ENCODE assay signal across 8 cellular contexts in the genomic region with DNA sequence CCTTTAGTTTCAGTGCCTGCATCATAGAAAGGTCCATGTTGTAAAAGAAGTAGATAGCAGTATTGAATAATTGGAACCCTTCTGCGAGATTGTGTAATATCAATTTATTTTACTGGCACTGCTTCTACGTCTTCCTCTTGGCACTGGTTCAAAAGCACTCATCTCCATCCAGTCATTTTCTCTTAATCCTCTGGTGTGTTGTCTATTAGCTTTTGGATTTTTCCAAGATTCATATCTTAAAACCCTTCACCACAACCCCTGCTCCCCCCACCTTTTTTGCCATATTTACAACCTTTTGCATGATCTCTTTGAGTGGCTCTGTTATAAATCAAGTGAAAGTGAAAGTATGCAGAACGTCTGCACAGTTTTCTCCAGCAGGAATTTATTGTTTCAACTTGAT.
DNase-seq lines count a peak whose midpoint lies in the region; ATAC-seq and TF ChIP-seq lines count a peak whose summit lies in the region.

No MANE protein-coding gene starts in this region.

- peaks cover 18% of the 10 kb centered on the region for H3K4me1 Mint-ChIP-seq in stimulated activated naive CD8-positive, alpha-beta T cell treated with anti-CD3 and anti-CD28 coated beads, Interleukin-15, amount 100 ng/mL, for 72 hours

- H3F3A ChIP-seq in SK-N-SH (replicated peaks; ENCODE audit: insufficient read depth), result no peaks in the 10 kb centered on the region

- H3K36me3 ChIP-seq in HEK293 (ENCODE audit: control insufficient read depth in 2 of 2, insufficient read depth in 1 of 2, low read length in 2 of 2) (no peaks in the 10 kb centered on the region), SK-N-SH (replicated peaks in 1 of 2; ENCODE audit: control insufficient read depth in 1 of 2, insufficient read depth in 2 of 2, low read length in 1 of 2) (no peaks in the 10 kb centered on the region), prostate gland (no peaks in the 10 kb centered on the region)

- no peaks in the 10 kb centered on the region for H3K9me2 ChIP-seq in SK-N-SH

- peak; percentile 23 for ATAC-seq in stimulated activated naive CD8-positive, alpha-beta T cell treated with anti-CD3 and anti-CD28 coated beads, Interleukin-15, amount 100 ng/mL, for 72 hours
- ATAC-seq in HG02938 (IDR thresholded peaks at IDR 0.05; ENCODE audit: unreplicated experiment), result no peak

- WGBS in SK-N-SH (ENCODE audit: low lambda C conversion rate), result 11% methylated on average over 3 of the region's 3 CpGs
- WGBS in prostate gland, result 1% methylated on average over 3 of the region's 3 CpGs

- no peaks in the 10 kb centered on the region for H3K79me2 ChIP-seq in SK-N-SH (ENCODE audit: insufficient read depth)

- peak overlapping the region; percentile 32; the same call in 1 of the 2 replicates for H3K9ac ChIP-seq in SK-N-SH

- POLR2A ChIA-PET in HEK293 (lab: Yijun Ruan, JAX) (no interaction called here), SK-N-SH (lab: Yijun Ruan, JAX) (no interaction called here)

- no peaks in the 10 kb centered on the region for H3K9me3 Mint-ChIP-seq in stimulated activated naive CD8-positive, alpha-beta T cell treated with anti-CD3 and anti-CD28 coated beads, Interleukin-15, amount 100 ng/mL, for 72 hours

- no peaks in the 10 kb centered on the region for H3K27me3 Mint-ChIP-seq in stimulated activated naive CD8-positive, alpha-beta T cell treated with anti-CD3 and anti-CD28 coated beads, Interleukin-15, amount 100 ng/mL, for 72 hours

- intact Hi-C loops in prostate gland (cut with DNase I), result no loop called here

- no peak; a peak in 1 of 4 replicates for TF ChIP-seq EP300 in SK-N-SH (IDR thresholded peaks at IDR 0.05; ENCODE audit: borderline replicate concordance in 1 of 2, low read depth in 1 of 2, low read length in 1 of 2)

- TF ChIP-seq POLR2A in prostate gland (IDR thresholded peaks at IDR 0.05), result no peak

- peak overlapping the region; percentile 90 to 91 for H3K4me3 Mint-ChIP-seq in stimulated activated naive CD8-positive, alpha-beta T cell treated with anti-CD3 and anti-CD28 coated beads, Interleukin-15, amount 100 ng/mL, for 72 hours

- peak overlapping the region; percentile 6 for H3K4me3 ChIP-seq in HEK293 (ENCODE audit: low read depth, low read length)
- peak overlapping the region; percentile 47 to 58 for H3K4me3 ChIP-seq in SK-N-SH (ENCODE audit: low read depth in 2 of 2, low read length in 1 of 2)
- peak overlapping the region; percentile 37 for H3K4me3 ChIP-seq in fibroblast of villous mesenchyme (ENCODE audit: low read depth, low read length)
- peak overlapping the region in 1 of 2 donors; percentile 13 for H3K4me3 ChIP-seq in prostate gland

- H4K20me1 ChIP-seq in SK-N-SH (ENCODE audit: insufficient read depth), result no peaks in the 10 kb centered on the region

- CTCF ChIA-PET in HEK293 (lab: Yijun Ruan, JAX), result no interaction called here
- CTCF ChIA-PET in SK-N-SH (lab: Yijun Ruan, JAX), result no interaction called here

- H3K9me3 ChIP-seq in HEK293 (ENCODE audit: control insufficient read depth, insufficient read depth, low read depth, low read length), result no peaks in the 10 kb centered on the region
- H3K9me3 ChIP-seq in SK-N-SH, result no peaks in the 10 kb centered on the region
- no peaks in the 10 kb centered on the region for H3K9me3 ChIP-seq in prostate gland

- DNase-seq in AG09319 (ENCODE audit: extremely low read depth, low read depth) (peak; percentile 2), SK-N-SH (peak; percentile 2), fibroblast of villous mesenchyme (ENCODE audit: low read depth) (peak; percentile 77), NCI-H187 (lab: John Stamatoyannopoulos, UW) (no peak), prostate gland (ENCODE audit: low spot score) (no peak)
- no peak for DNase-seq in stimulated activated naive CD8-positive, alpha-beta T cell treated with anti-CD3 and anti-CD28 coated beads, Interleukin-15, amount 100 ng/mL, for 72 hours

- H3K4me2 ChIP-seq in SK-N-SH, result peak overlapping the region; percentile 70

- no peak for TF ChIP-seq RAD21 in SK-N-SH (IDR thresholded peaks at IDR 0.05; ENCODE audit: low read length)

- peak overlapping the region; percentile 8 to 94 for H3K27ac Mint-ChIP-seq in stimulated activated naive CD8-positive, alpha-beta T cell treated with anti-CD3 and anti-CD28 coated beads, Interleukin-15, amount 100 ng/mL, for 72 hours

- H3K4me1 ChIP-seq in HEK293 (ENCODE audit: control insufficient read depth, insufficient read depth, low read length), result 0 out of 2 replicates have a peak, but pooled peaks cover 5% of the 10 kb centered on the region
- peaks cover 0 to 4% of the 10 kb centered on the region in 2 experiments; a peak in 1 of 4 replicates for H3K4me1 ChIP-seq in SK-N-SH (ENCODE audit: control insufficient read depth in 1 of 2, insufficient read depth in 2 of 2, low read depth in 1 of 2, low read length in 1 of 2)
- no peaks in the 10 kb centered on the region for H3K4me1 ChIP-seq in prostate gland (replicated peaks)

- no peak for TF ChIP-seq CTCF in AG09319 (IDR thresholded peaks at IDR 0.05; ENCODE audit: low read depth, low read length)
- TF ChIP-seq CTCF in HEK293 (tag by site-specific recombination; IDR thresholded peaks at IDR 0.05), result no peak
- no peak for TF ChIP-seq CTCF in SK-N-SH (IDR thresholded peaks at IDR 0.05)
- no peak for TF ChIP-seq CTCF in fibroblast of villous mesenchyme (IDR thresholded peaks at IDR 0.05; ENCODE audit: insufficient read depth, low read depth, low read length)
- no peak for TF ChIP-seq CTCF in prostate gland (IDR thresholded peaks at IDR 0.05)

- H3K27me3 ChIP-seq in SK-N-SH (ENCODE audit: insufficient read depth) (no peaks in the 10 kb centered on the region), prostate gland (replicated peaks; ENCODE audit: insufficient read depth) (no peaks in the 10 kb centered on the region)

- peak overlapping the region; percentile 73 for H2AFZ ChIP-seq in SK-N-SH (ENCODE audit: low read depth)

- H3K27ac ChIP-seq in HEK293 (ENCODE audit: extremely low read depth, low read depth, low read length), result no peak overlapping the region
- peak overlapping the region in 1 of 2 experiments; percentile 53; a peak in 2 of 4 replicates for H3K27ac ChIP-seq in SK-N-SH (ENCODE audit: low read depth in 2 of 2, low read length in 1 of 2)
- H3K27ac ChIP-seq in prostate gland, result no peak overlapping the region

TF ChIP-seq in HEK293, 187 proteins besides CTCF, POLR2A, EP300 and RAD21 (continues in another document):
- TF ChIP-seq OSR2 (tag by site-specific recombination; IDR thresholded peaks at IDR 0.05), result peak; percentile 9; the same call in 1 of the 2 replicates
- TF ChIP-seq, protein P1, sequence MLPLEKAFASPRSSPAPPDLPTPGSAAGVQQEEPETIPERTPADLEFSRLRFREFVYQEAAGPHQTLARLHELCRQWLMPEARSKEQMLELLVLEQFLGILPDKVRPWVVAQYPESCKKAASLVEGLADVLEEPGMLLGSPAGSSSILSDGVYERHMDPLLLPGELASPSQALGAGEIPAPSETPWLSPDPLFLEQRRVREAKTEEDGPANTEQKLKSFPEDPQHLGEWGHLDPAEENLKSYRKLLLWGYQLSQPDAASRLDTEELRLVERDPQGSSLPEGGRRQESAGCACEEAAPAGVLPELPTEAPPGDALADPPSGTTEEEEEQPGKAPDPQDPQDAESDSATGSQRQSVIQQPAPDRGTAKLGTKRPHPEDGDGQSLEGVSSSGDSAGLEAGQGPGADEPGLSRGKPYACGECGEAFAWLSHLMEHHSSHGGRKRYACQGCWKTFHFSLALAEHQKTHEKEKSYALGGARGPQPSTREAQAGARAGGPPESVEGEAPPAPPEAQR (tag by site-specific recombination; IDR thresholded peaks at IDR 0.05), result no peak
- TF ChIP-seq ZNF114 (tag by site-specific recombination; IDR thresholded peaks at IDR 0.05), result no peak
- no peak for TF ChIP-seq KLF7 (tag by site-specific recombination; IDR thresholded peaks at IDR 0.05; ENCODE audit: borderline replicate concordance)
- no peak for TF ChIP-seq ZNF184 (tag by site-specific recombination; IDR thresholded peaks at IDR 0.05)
- TF ChIP-seq ZNF544 (tag by site-specific recombination; IDR thresholded peaks at IDR 0.05), result no peak
- TF ChIP-seq ZBTB21 (tag by site-specific recombination; IDR thresholded peaks at IDR 0.05), result no peak
- TF ChIP-seq ZSCAN30 (tag by site-specific recombination; IDR thresholded peaks at IDR 0.05), result no peak

TF ChIP-seq in SK-N-SH, 30 proteins besides CTCF, POLR2A, EP300 and RAD21:
- TF ChIP-seq RXRA (IDR thresholded peaks at IDR 0.05; ENCODE audit: borderline replicate concordance, low read depth) (no peak), TCF12 (IDR thresholded peaks at IDR 0.05) (peak; percentile 46; the same call in 1 of the 2 replicates), NFIC (IDR thresholded peaks at IDR 0.05; ENCODE audit: borderline replicate concordance) (peak; percentile 47; the same call in 1 of the 2 replicates), MXI1 (IDR thresholded peaks at IDR 0.05; ENCODE audit: low read depth, low read length) (no peak), RFX5 (IDR thresholded peaks at IDR 0.05; ENCODE audit: low read length) (no peak), FOXJ3 (CRISPR knock-in tag; IDR thresholded peaks at IDR 0.05) (0 out of 2 replicates have a peak, but pooled peaks have one; percentile 12), GATA2 (CRISPR knock-in tag; IDR thresholded peaks at IDR 0.05) (peak; percentile 60)
- TF ChIP-seq, protein P2, sequence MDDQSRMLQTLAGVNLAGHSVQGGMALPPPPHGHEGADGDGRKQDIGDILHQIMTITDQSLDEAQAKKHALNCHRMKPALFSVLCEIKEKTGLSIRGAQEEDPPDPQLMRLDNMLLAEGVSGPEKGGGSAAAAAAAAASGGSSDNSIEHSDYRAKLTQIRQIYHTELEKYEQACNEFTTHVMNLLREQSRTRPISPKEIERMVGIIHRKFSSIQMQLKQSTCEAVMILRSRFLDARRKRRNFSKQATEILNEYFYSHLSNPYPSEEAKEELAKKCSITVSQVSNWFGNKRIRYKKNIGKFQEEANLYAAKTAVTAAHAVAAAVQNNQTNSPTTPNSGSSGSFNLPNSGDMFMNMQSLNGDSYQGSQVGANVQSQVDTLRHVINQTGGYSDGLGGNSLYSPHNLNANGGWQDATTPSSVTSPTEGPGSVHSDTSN (IDR thresholded peaks at IDR 0.05), result peak; percentile 29; the same call in 1 of the 2 replicates
TF ChIP-seq in SK-N-SH: peak in this region for 5.

Comparison
In these comparisons a context has a peak if more than half of its experiments do, and no peak if none do; other contexts are left out.
1. DNase-seq: peak in AG09319 (single experiment), SK-N-SH (single experiment) and fibroblast of villous mesenchyme (single experiment); none in stimulated activated naive CD8-positive, alpha-beta T cell treated with anti-CD3 and anti-CD28 coated beads, Interleukin-15, amount 100 ng/mL, for 72 hours (0 of 2), NCI-H187 (0 of 2) and prostate gland (single experiment).